8 cellular contexts compared by ENCODE assay signal in genomic region chr1:111739984-111740765, GRCh38. TPM values are rescaled to one million over a fixed set of nuclear protein-coding genes. Genes with fewer than 3 reads are reported as not detected.
A peak's percentile ranks its signal among the peaks of the same experiment; 100 is the strongest.
DNase-seq lines count a peak whose midpoint lies in the region; ATAC-seq, FAIRE-seq and TF ChIP-seq lines count a peak whose summit lies in the region.

No MANE protein-coding gene starts in this region.

- no peaks in the 10 kb centered on the region for H3K36me3 Mint-ChIP-seq in central memory CD8-positive, alpha-beta T cell (ENCODE audit: insufficient read depth)

- TF ChIP-seq CTCF in PC-9 (conservative IDR thresholded peaks at IDR 0.05) (no peak), gastrocnemius medialis (IDR thresholded peaks at IDR 0.05 in 4 of 5, conservative IDR thresholded peaks at IDR 0.05 in 1 of 5) (no peak)

- peak overlapping the region; percentile 81 for H3K4me3 Mint-ChIP-seq in central memory CD8-positive, alpha-beta T cell

- peak; percentile 8 for ATAC-seq in central memory CD8-positive, alpha-beta T cell (replicated peaks; ENCODE audit: extremely low read depth, poor library complexity, severe bottlenecking)
- ATAC-seq in gastrocnemius medialis: peak; percentile 22 to 32
- ATAC-seq in GM21737 (IDR thresholded peaks at IDR 0.05; ENCODE audit: unreplicated experiment): no peak
- ATAC-seq in HG02798 (IDR thresholded peaks at IDR 0.05; ENCODE audit: poor library complexity, unreplicated experiment): no peak

- H2AFZ ChIP-seq in PC-9: peak overlapping the region; percentile 92

- H4K20me1 ChIP-seq in PC-9 (ENCODE audit: insufficient read depth): 0 out of 2 replicates have a peak, but pooled peaks cover 3% of the 10 kb centered on the region

- in situ Hi-C loops in gastrocnemius medialis (cut with MboI; ENCODE audit: low sequenced_read_pairs in 4 of 4): no loop called here

- FAIRE-seq in GM12892 (lab: Jason Lieb, UNC): peak; percentile 9

- H3K27me3 ChIP-seq in PC-9 (ENCODE audit: insufficient read depth, low read depth): peaks cover 29% of the 10 kb centered on the region; the same call in 1 of the 2 replicates
- no peaks in the 10 kb centered on the region for H3K27me3 ChIP-seq in gastrocnemius medialis

- no peaks in the 10 kb centered on the region for H3K9me3 Mint-ChIP-seq in central memory CD8-positive, alpha-beta T cell

- peaks cover 43% of the 10 kb centered on the region for H3K27me3 Mint-ChIP-seq in central memory CD8-positive, alpha-beta T cell

- no peaks in the 10 kb centered on the region for H3K9me2 ChIP-seq in PC-9 (ENCODE audit: insufficient read depth)

- CTCF ChIA-PET in PC-9 (lab: Charles Lee): no interaction called here

- no peak overlapping the region for H3K27ac Mint-ChIP-seq in central memory CD8-positive, alpha-beta T cell (ENCODE audit: low read depth)

- H3K27ac ChIP-seq in PC-9 (no peak overlapping the region), gastrocnemius medialis (peak overlapping the region; percentile 85 to 96 (median 93))

- peaks cover 13% of the 10 kb centered on the region for H3K4me1 ChIP-seq in PC-9 (replicated peaks; ENCODE audit: insufficient read depth)
- peaks cover 29 to 30% of the 10 kb centered on the region in 2 donors for H3K4me1 ChIP-seq in gastrocnemius medialis

- H3K4me3 ChIP-seq in PC-9 (peak overlapping the region; percentile 54), gastrocnemius medialis (peak overlapping the region; percentile 56 to 80 (median 70))

- no peaks in the 10 kb centered on the region for H3K36me3 ChIP-seq in PC-9 (ENCODE audit: low read depth)
- no peaks in the 10 kb centered on the region for H3K36me3 ChIP-seq in gastrocnemius medialis

- no TSS peak for BruUV-seq in PC-9 (replicated peaks; lab: Mats Ljungman, UMichigan)

- no peaks in the 10 kb centered on the region for H3K79me2 ChIP-seq in PC-9 (ENCODE audit: low read depth)

- intact Hi-C loops in PC-9 (cut with micrococcal nuclease; ENCODE audit: unreplicated experiment) (loop anchor here (1.0 kb wide), 1 partner anchor 15 kb away; the partner anchor contains the start of gene DDX20), gastrocnemius medialis (cut with DNase I; ENCODE audit: low total_unique reads) (loop anchor here (1.0 kb wide), 2 partner anchors 15 to 20 kb away; partner anchors contain the start of gene DDX20)

- TF ChIP-seq POLR2A in GM12892 (IDR thresholded peaks at IDR 0.05; ENCODE audit: low read depth, low read length) (no peak), gastrocnemius medialis (IDR thresholded peaks at IDR 0.05) (no peak)

- POLR2A ChIA-PET in PC-9 (lab: Charles Lee; ENCODE audit: unreplicated experiment): no interaction called here

- H3K9me3 ChIP-seq in PC-9 (ENCODE audit: insufficient read depth, low read depth) (no peaks in the 10 kb centered on the region), gastrocnemius medialis (no peaks in the 10 kb centered on the region)

- no peaks in the 10 kb centered on the region; the same call in 1 of the 2 replicates for H3F3A ChIP-seq in PC-9 (ENCODE audit: insufficient read depth, low read depth)

- DNase-seq in AG08396 (ENCODE audit: low spot score): peak; percentile 76
- no peak for DNase-seq in GM12892 (ENCODE audit: insufficient read length)
- peak in 1 of 2 experiments; percentile 50 for DNase-seq in PC-9
- no peak for DNase-seq in central memory CD8-positive, alpha-beta T cell (ENCODE audit: low spot score in 2 of 2)
- DNase-seq in islet precursor cell: peak; percentile 85
- DNase-seq in gastrocnemius medialis: peak; percentile 44 to 65

- peak overlapping the region; percentile 99 for H3K4me2 ChIP-seq in PC-9

- peaks cover 30% of the 10 kb centered on the region for H3K4me1 Mint-ChIP-seq in central memory CD8-positive, alpha-beta T cell

RNA-seq across cellular contexts. Expression of gene INKA2, which starts 1.0 kb away (rescaled TPM):
- 1.3 TPM for polyA plus RNA-seq in GM12892 (2012; ENCODE audit: missing spikeins)
- total RNA-seq in PC-9 (2021): 0.53 and 1.4 TPM in 2 replicates
- 10 to 100 TPM in 1 of 4 donors, 1 to 10 TPM in 3; 4.7 to 11.8 (median 5.1) TPM for total RNA-seq in gastrocnemius medialis

RNA-seq across cellular contexts. Expression of gene DDX20, which starts 15.5 kb away (rescaled TPM):
- polyA plus RNA-seq in GM12892 (2012; ENCODE audit: missing spikeins): 10.1 TPM
- total RNA-seq in PC-9 (2021): 8.4 and 8.9 TPM in 2 replicates
- total RNA-seq in gastrocnemius medialis: 10 to 100 TPM; 22.2 to 32.9 (median 29.2) TPM

Comparison
In these comparisons a context has a peak if more than half of its experiments do, and no peak if none do; other contexts are left out.
1. DNase-seq: peak in AG08396 (single experiment), islet precursor cell (single experiment) and gastrocnemius medialis (2 of 2); none in GM12892 (single experiment) and central memory CD8-positive, alpha-beta T cell (0 of 2).
2. ATAC-seq: peak in central memory CD8-positive, alpha-beta T cell (single experiment) and gastrocnemius medialis (2 of 2); none in GM21737 (single experiment) and HG02798 (single experiment).